2 cellular contexts compared by ENCODE assay signal in genomic region chr2:62234755-62235655, GRCh38.
TF ChIP-seq lines count a peak whose summit lies in the region.

No MANE protein-coding gene starts in this region.

TF ChIP-seq in K562, 482 proteins besides CTCF, POLR2A, EP300 and RAD21:
- TF ChIP-seq HOMEZ (CRISPR knock-in tag; IDR thresholded peaks at IDR 0.05) = no peak
- no peak for TF ChIP-seq NR1H2 (CRISPR knock-in tag; IDR thresholded peaks at IDR 0.05)
- TF ChIP-seq ZNF449 (CRISPR knock-in tag; IDR thresholded peaks at IDR 0.05) = no peak
- no peak for TF ChIP-seq TAF7 (tag; IDR thresholded peaks at IDR 0.05)
- TF ChIP-seq ZBTB34 (CRISPR knock-in tag; IDR thresholded peaks at IDR 0.05) = no peak
- no peak for TF ChIP-seq ELK3 (CRISPR knock-in tag; IDR thresholded peaks at IDR 0.05)

TF ChIP-seq in HepG2, 621 proteins besides CTCF, POLR2A, EP300 and RAD21:
- TF ChIP-seq ZBTB40 (IDR thresholded peaks at IDR 0.05) (no peak), ZBTB40 (CRISPR knock-in tag; IDR thresholded peaks at IDR 0.05) (no peak), ZBTB2 (CRISPR knock-in tag; IDR thresholded peaks at IDR 0.05; ENCODE audit: low read depth) (no peak), ZBTB25 (CRISPR knock-in tag; IDR thresholded peaks at IDR 0.05) (no peak), ZNF646 (CRISPR knock-in tag; IDR thresholded peaks at IDR 0.05) (no peak), ZBTB38 (CRISPR knock-in tag; IDR thresholded peaks at IDR 0.05) (no peak), MXI1 (IDR thresholded peaks at IDR 0.05; ENCODE audit: borderline replicate concordance, low read depth, low read length) (no peak), TOE1 (CRISPR knock-in tag; IDR thresholded peaks at IDR 0.05) (no peak), ZFP36 (IDR thresholded peaks at IDR 0.05; ENCODE audit: borderline replicate concordance, low read depth, low read length, partially characterized antibody) (no peak), TERF1 (CRISPR knock-in tag; IDR thresholded peaks at IDR 0.05) (no peak), ZGPAT (CRISPR knock-in tag; IDR thresholded peaks at IDR 0.05) (no peak), ZNF792 (CRISPR knock-in tag; IDR thresholded peaks at IDR 0.05) (no peak), SRSF9 (IDR thresholded peaks at IDR 0.05; ENCODE audit: borderline replicate concordance, insufficient read depth, low read depth, low read length, poor library complexity, severe bottlenecking) (no peak), BHLHE40 (IDR thresholded peaks at IDR 0.05; ENCODE audit: low read length) (no peak), ZNF30 (CRISPR knock-in tag; IDR thresholded peaks at IDR 0.05) (no peak)
